ENCODE assay signal across 18 cellular contexts in the genomic region with DNA sequence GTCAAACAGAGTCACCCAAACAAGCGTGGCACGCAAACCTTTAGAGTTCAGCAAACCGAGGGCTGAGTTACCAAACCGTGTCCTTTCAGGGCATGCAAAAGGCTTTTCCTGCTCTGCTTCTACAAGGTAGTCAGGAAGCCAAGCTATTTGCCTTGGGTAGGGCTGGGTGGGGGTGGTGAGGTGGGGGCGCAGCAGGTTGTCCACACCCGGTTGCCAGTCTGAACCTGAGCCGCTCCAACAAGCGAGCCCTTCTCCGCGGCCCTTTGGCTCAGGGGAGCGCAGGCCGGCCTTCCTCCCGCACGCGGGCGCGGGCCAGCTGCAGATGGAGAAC. TPM values are rescaled to one million over a fixed set of nuclear protein-coding genes. Genes with fewer than 3 reads are reported as not detected.
DNase-seq lines count a peak whose midpoint lies in the region; ATAC-seq, FAIRE-seq and TF ChIP-seq lines count a peak whose summit lies in the region.
"Had no signal": no experiment of that assay in that cellular context is flagged by ENCODE, and none has a peak within 500 bp of the region (broad histone marks: within the 10 kb centered on the region; RNA-seq: fewer than 3 reads in every experiment).

No MANE protein-coding gene starts in this region.

- H3K9me3 ChIP-seq in left ventricle myocardium inferior (replicated peaks) (no peaks in the 10 kb centered on the region), ectodermal cell (ENCODE audit: control insufficient read depth, low read length) (no peaks in the 10 kb centered on the region), vagina (no peaks in the 10 kb centered on the region)
- H3K9me3 ChIP-seq: right lobe of liver had no signal

- peaks cover 13% of the 10 kb centered on the region for H3K4me1 ChIP-seq in left ventricle myocardium inferior
- H3K4me1 ChIP-seq in ectodermal cell (ENCODE audit: control insufficient read depth, insufficient read depth, low read length): no peaks in the 10 kb centered on the region
- no peaks in the 10 kb centered on the region for H3K4me1 ChIP-seq in vagina
- H3K4me1 ChIP-seq: foreskin keratinocyte had no signal

- peaks cover 7% of the 10 kb centered on the region for H3K9me3 Mint-ChIP-seq in nephron progenitor cell

- H3K36me3 Mint-ChIP-seq in nephron progenitor cell (ENCODE audit: low read depth): no peaks in the 10 kb centered on the region

- H3K27ac Mint-ChIP-seq in nephron progenitor cell: no peak overlapping the region

- H3K36me3 ChIP-seq in left ventricle myocardium inferior: no peaks in the 10 kb centered on the region
- H3K36me3 ChIP-seq in ectodermal cell (ENCODE audit: control insufficient read depth, insufficient read depth, low read length): no peaks in the 10 kb centered on the region
- H3K36me3 ChIP-seq in vagina: no peaks in the 10 kb centered on the region
- H3K36me3 ChIP-seq: right lobe of liver had no signal

- intact Hi-C loops in left ventricle myocardium inferior (cut with micrococcal nuclease): no loop called here
- intact Hi-C loops in cardiac septum (cut with DNase I): no loop called here
- intact Hi-C loops in vagina (cut with DNase I): no loop called here

- H3K27ac ChIP-seq in left ventricle myocardium inferior (replicated peaks): no peak overlapping the region
- H3K27ac ChIP-seq in ectodermal cell (ENCODE audit: insufficient read depth, low read depth, low read length, poor library complexity, severe bottlenecking): no peak overlapping the region
- no peak overlapping the region for H3K27ac ChIP-seq in vagina
- H3K27ac ChIP-seq: foreskin keratinocyte, right lobe of liver had no signal

- peaks cover 37% of the 10 kb centered on the region for H3K4me1 Mint-ChIP-seq in nephron progenitor cell

- peak overlapping the region; percentile 71 for H3K4me3 Mint-ChIP-seq in nephron progenitor cell

- no peak for TF ChIP-seq CTCF in left ventricle myocardium inferior (IDR thresholded peaks at IDR 0.05; ENCODE audit: borderline replicate concordance)
- no peak for TF ChIP-seq CTCF in nephron progenitor cell (IDR thresholded peaks at IDR 0.05)
- no peak for TF ChIP-seq CTCF in vagina (IDR thresholded peaks at IDR 0.05)

- no peak for ATAC-seq in HG02885 (IDR thresholded peaks at IDR 0.05; ENCODE audit: poor library complexity, unreplicated experiment)

- H3K27me3 ChIP-seq in left ventricle myocardium inferior (ENCODE audit: low read depth) (peaks cover 95% of the 10 kb centered on the region), ectodermal cell (ENCODE audit: control insufficient read depth, insufficient read depth, low read length, poor library complexity, severe bottlenecking) (peaks cover 41% of the 10 kb centered on the region), vagina (peaks cover 8% of the 10 kb centered on the region)

- TF ChIP-seq POLR2A in GM12892 (IDR thresholded peaks at IDR 0.05; ENCODE audit: low read depth, low read length) (no peak), vagina (IDR thresholded peaks at IDR 0.05) (no peak)

- DNase-seq in left ventricle myocardium inferior (no peak), cardiac septum (ENCODE audit: low spot score) (no peak), nephron progenitor cell (no peak), GM12892 (ENCODE audit: insufficient read length) (no peak), NCI-H1105 treated with DMSO at 0.1 percent for 48 hours (lab: John Stamatoyannopoulos, UW) (no peak), vagina (ENCODE audit: extremely low spot score in 2 of 2) (no peak)
- DNase-seq: activated CD4-positive, alpha-beta T cell treated with anti-CD3 and anti-CD28 coated beads, Interleukin-2, amount 50 U/mL, for 4 hours; effector CD8-positive, alpha-beta T cell; foreskin keratinocyte; KBM-7; NCI-H1417 treated with DMSO at 0.1 percent for 48 hours; NCI-H226; right lobe of liver; stimulated activated CD4-positive, alpha-beta T cell treated with anti-CD3 and anti-CD28 coated beads, Interleukin-4, amount 100 ng/mL, for 1 hour had no signal

- WGBS in ectodermal cell, 2 experiments: 13 to 16% methylated on average over 17 of the region's 17 CpGs

- FAIRE-seq in GM12892 (lab: Jason Lieb, UNC): no peak
- FAIRE-seq: H54 had no signal

- H3K27me3 Mint-ChIP-seq in nephron progenitor cell (ENCODE audit: low read depth, poor library complexity): peaks cover 55% of the 10 kb centered on the region

- peak overlapping the region; percentile 55 for H3K4me3 ChIP-seq in left ventricle myocardium inferior
- peak overlapping the region; percentile 42 for H3K4me3 ChIP-seq in ectodermal cell (ENCODE audit: insufficient read depth, low read depth, low read length)
- no peak overlapping the region for H3K4me3 ChIP-seq in vagina

RNA-seq across cellular contexts. Expression of a gene that starts 0.3 kb away (rescaled TPM):
- total RNA-seq in left ventricle myocardium inferior (not detected), cardiac septum (not detected), vagina (not detected)
- 14.8 TPM for polyA plus RNA-seq in ectodermal cell (2013, experiment 1 of 4)
- polyA plus RNA-seq in ectodermal cell (2013, experiment 2 of 4): 14.8 TPM
- polyA plus RNA-seq in ectodermal cell (2013, experiment 3 of 4): 14.8 TPM
- polyA plus RNA-seq in ectodermal cell (2013, experiment 4 of 4): 14.6 TPM
- polyA plus RNA-seq in GM12892 (2012; ENCODE audit: missing spikeins): 0.32 TPM
- total RNA-seq: foreskin keratinocyte, myocyte had no signal
- polyA plus RNA-seq: foreskin keratinocyte had no signal

Comparison
In these comparisons a context has a peak if more than half of its experiments do, and no peak if none do; other contexts are left out.
1. H3K4me3 ChIP-seq: peak in left ventricle myocardium inferior (single experiment) and ectodermal cell (single experiment); none in vagina (0 of 2).